8 cellular contexts compared by ENCODE assay signal in genomic region chr13:20160346-20161274, GRCh38. TPM values are rescaled to one million over a fixed set of nuclear protein-coding genes. Genes with fewer than 3 reads are reported as not detected.
A peak's percentile ranks its signal among the peaks of the same experiment; 100 is the strongest.
DNase-seq lines count a peak whose midpoint lies in the region; ATAC-seq and TF ChIP-seq lines count a peak whose summit lies in the region.

Gene GJA3 (minus strand): TSS chr13:20161052. CDS start chr13:20143288, 17,764 bp downstream.

- no peaks in the 10 kb centered on the region for H3K9me3 ChIP-seq in Peyer's patch

- H3K27me3 ChIP-seq in Peyer's patch = peaks cover 0 to 27% of the 10 kb centered on the region in 2 donors

- H3K4me3 ChIP-seq in Peyer's patch = peak within 1 kb of the TSS; percentile 34 to 55 (median 46)

- H3K36me3 ChIP-seq in Peyer's patch = no peaks in the 10 kb centered on the region

- peak; percentile 68 for ATAC-seq in HG02885 (IDR thresholded peaks at IDR 0.05; ENCODE audit: poor library complexity, unreplicated experiment)

- peak within 1 kb of the TSS in 1 of 4 donors; percentile 49 for H3K27ac ChIP-seq in Peyer's patch

- no peak for TF ChIP-seq POLR2A in Peyer's patch (IDR thresholded peaks at IDR 0.05)

- DNase-seq in NCI-H146 (lab: John Stamatoyannopoulos, UW) (peak; percentile 7), NCI-H146 treated with DMSO at 0.1 percent for 48 hours (lab: John Stamatoyannopoulos, UW; ENCODE audit: unreplicated experiment) (no peak), Peyer's patch (peak in 2 of 3 donors; percentile 63 to 76), hepatic stellate cell (ENCODE audit: low spot score) (peak; percentile 50), NCI-H2107 treated with DMSO at 0.1 percent for 48 hours (lab: John Stamatoyannopoulos, UW; ENCODE audit: unreplicated experiment) (no peak)
- DNase-seq in activated naive CD4-positive, alpha-beta T cell treated with anti-CD3 and anti-CD28 coated beads, Interleukin-2, amount 50 U/mL, for 16 hours = peak; percentile 62
- peak; percentile 79 for DNase-seq in stimulated activated CD4-positive, alpha-beta T cell treated with anti-CD3 and anti-CD28 coated beads, Interleukin-15, amount 100 ng/mL, for 24 hours

- no peak for TF ChIP-seq CTCF in Peyer's patch (IDR thresholded peaks at IDR 0.05)

- peaks cover 0 to 21% (median 7%) of the 10 kb centered on the region in 4 donors for H3K4me1 ChIP-seq in Peyer's patch

RNA-seq across cellular contexts. Expression of gene GJA3, which starts in this region (rescaled TPM):
- not detected for total RNA-seq in Peyer's patch

Comparison
In these comparisons a context has a peak if more than half of its experiments do, and no peak if none do; other contexts are left out.
1. DNase-seq: peak in NCI-H146 (single experiment), activated naive CD4-positive, alpha-beta T cell treated with anti-CD3 and anti-CD28 coated beads, Interleukin-2, amount 50 U/mL, for 16 hours (single experiment), hepatic stellate cell (single experiment) and stimulated activated CD4-positive, alpha-beta T cell treated with anti-CD3 and anti-CD28 coated beads, Interleukin-15, amount 100 ng/mL, for 24 hours (single experiment); none in NCI-H146 treated with DMSO at 0.1 percent for 48 hours (single experiment) and NCI-H2107 treated with DMSO at 0.1 percent for 48 hours (single experiment).
2. Peak in DNase-seq and H3K4me3 ChIP-seq in Peyer's patch; RNA of the gene not detected or under 1 TPM.